In the genomic region with DNA sequence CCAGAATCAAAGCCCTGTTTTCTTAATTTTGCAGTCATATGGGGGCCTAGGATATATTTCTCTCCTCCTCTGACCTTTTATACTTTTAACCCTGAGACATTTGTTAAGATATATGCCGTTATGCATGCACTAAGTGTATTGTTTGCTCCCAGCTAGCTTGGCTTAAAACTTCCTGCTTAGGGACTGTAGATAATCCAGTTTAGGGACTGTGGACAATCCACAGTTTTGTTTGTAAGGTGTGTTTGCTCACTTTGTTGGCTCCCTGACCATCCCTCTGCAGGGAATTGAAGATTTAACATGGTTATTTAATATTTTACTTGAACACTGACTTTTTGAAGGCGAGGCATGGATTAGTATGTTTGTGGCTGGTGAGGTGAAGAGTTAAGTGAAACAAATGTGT, we compare ENCODE assay signal across 32 cellular contexts.
"Had no signal": no experiment of that assay in that cellular context is flagged by ENCODE, and none has a peak within 500 bp of the region (broad histone marks: within the 10 kb centered on the region; RNA-seq: fewer than 3 reads in every experiment).

No MANE protein-coding gene starts in this region.

- H3K4me1 Mint-ChIP-seq: activated B cell treated with CpG ODN at 0.5 μM for 24 hours; activated naive CD4-positive, alpha-beta T cell treated with anti-CD3 and anti-CD28 coated beads, Interleukin-2, amount 10 ng/mL, durations not matched to agents 7 days and 5 days; activated naive CD8-positive, alpha-beta T cell treated with anti-CD3 and anti-CD28 coated beads, Interleukin-2, amount 50 U/mL, for 24 hours had no signal

- H3K9me3 Mint-ChIP-seq: activated B cell treated with CpG ODN at 0.5 μM for 24 hours; activated CD4-positive, alpha-beta memory T cell treated with anti-CD3 and anti-CD28 coated beads for 36 hours; activated naive CD4-positive, alpha-beta T cell treated with anti-CD3 and anti-CD28 coated beads, Interleukin-2, amount 10 ng/mL, durations not matched to agents 7 days and 5 days; activated naive CD8-positive, alpha-beta T cell treated with anti-CD3 and anti-CD28 coated beads, Interleukin-2, amount 50 U/mL, for 24 hours; activated T-cell treated with anti-CD3 and anti-CD28 coated beads, Interleukin-2, amount 50 U/mL, for 4 hours; activated T-helper 1 cell treated with anti-CD3 and anti-CD28 coated beads, Interleukin-12 subunit alpha, Interleukin-12 subunit beta, Interleukin-2, Interleukin-4 antibody, amounts not matched to agents 30 ng/mL and 10 ng/mL and 1 ng/mL, durations not matched to agents 14 hours and 24 hours and 36 hours; brain; T-helper 1 cell treated with Interleukin-12 subunit alpha and Interleukin-12 subunit beta and Interleukin-4 antibody, amounts not matched to agents 30 μg/mL and 1 μg/mL, for 36 hours; T-helper 2 cell treated with Interferon-gamma antibody and Interleukin-4, amounts not matched to agents 5 μg/mL and 100 μg/mL, for 36 hours had no signal

- H3K4me3 ChIP-seq: SJCRH30 had no signal

- H3K27ac Mint-ChIP-seq: activated B cell treated with CpG ODN at 0.5 μM for 24 hours; activated CD4-positive, alpha-beta memory T cell treated with anti-CD3 and anti-CD28 coated beads for 36 hours; activated naive CD4-positive, alpha-beta T cell treated with anti-CD3 and anti-CD28 coated beads, Interleukin-2, amount 10 ng/mL, durations not matched to agents 7 days and 5 days; activated naive CD8-positive, alpha-beta T cell; activated naive CD8-positive, alpha-beta T cell treated with anti-CD3 and anti-CD28 coated beads, Interleukin-2, amount 50 U/mL, for 24 hours; activated T-helper 1 cell treated with anti-CD3 and anti-CD28 coated beads, Interleukin-12 subunit alpha, Interleukin-12 subunit beta, Interleukin-2, Interleukin-4 antibody, amounts not matched to agents 30 ng/mL and 10 ng/mL and 1 ng/mL, durations not matched to agents 14 hours and 24 hours and 36 hours; T-helper 1 cell treated with Interleukin-12 subunit alpha and Interleukin-12 subunit beta and Interleukin-4 antibody, amounts not matched to agents 30 μg/mL and 1 μg/mL, for 36 hours; T-helper 2 cell treated with Interferon-gamma antibody and Interleukin-4, amounts not matched to agents 5 μg/mL and 100 μg/mL, for 36 hours had no signal

- H3K9me3 ChIP-seq: SJCRH30, SK-N-SH had no signal

- DNase-seq: activated B cell treated with CpG ODN at 0.5 μM for 24 hours; activated CD4-positive, alpha-beta memory T cell treated with anti-CD3 and anti-CD28 coated beads for 36 hours; activated CD4-positive, alpha-beta T cell treated with anti-CD3 and anti-CD28 coated beads for 4 hours; activated CD4-positive, alpha-beta T cell treated with anti-CD3 and anti-CD28 coated beads, Interleukin-2, amount 50 U/mL, for 1 hour; activated CD4-positive, CD25-positive, alpha-beta regulatory T cell treated with anti-CD3 and anti-CD28 coated beads, Interleukin-2, amount 50 U/mL, for 72 hours; activated CD8-positive, alpha-beta memory T cell treated with anti-CD3 and anti-CD28 coated beads, Interleukin-2, amount 50 U/mL, for 4 hours; activated naive CD4-positive, alpha-beta T cell treated with anti-CD3 and anti-CD28 coated beads, Interleukin-2, amount 10 ng/mL, durations not matched to agents 7 days and 5 days; activated naive CD8-positive, alpha-beta T cell treated with anti-CD3 and anti-CD28 coated beads, Interleukin-2, amount 50 U/mL, for 24 hours; activated T-cell treated with anti-CD3 and anti-CD28 coated beads for 4 hours; activated T-cell treated with anti-CD3 and anti-CD28 coated beads, Interleukin-2, amount 50 U/mL, for 4 hours; anterior cingulate cortex; caudate nucleus; cerebellar nuclear complex; NCI-H1092 treated with DMSO at 0.1 percent for 48 hours; NCI-H146; NCI-H187; NCI-H2081; NCI-H2171 treated with DMSO at 0.1 percent for 48 hours; NCI-H2227 treated with DMSO at 0.1 percent for 48 hours; NCI-H446; NCI-H510A treated with DMSO at 0.1 percent for 48 hours; NCI-H526 treated with DMSO at 0.1 percent for 48 hours; NCI-H774; SJCRH30; SK-N-SH had no signal

- H3K4me2 ChIP-seq: KMS-11, SK-N-SH had no signal

- H3K9me2 ChIP-seq: SK-N-SH had no signal

- H3K4me3 Mint-ChIP-seq: activated B cell treated with CpG ODN at 0.5 μM for 24 hours; activated CD4-positive, alpha-beta memory T cell treated with anti-CD3 and anti-CD28 coated beads for 36 hours; activated naive CD4-positive, alpha-beta T cell treated with anti-CD3 and anti-CD28 coated beads, Interleukin-2, amount 10 ng/mL, durations not matched to agents 7 days and 5 days; activated naive CD8-positive, alpha-beta T cell; activated naive CD8-positive, alpha-beta T cell treated with anti-CD3 and anti-CD28 coated beads, Interleukin-2, amount 50 U/mL, for 24 hours; activated T-cell treated with anti-CD3 and anti-CD28 coated beads, Interleukin-2, amount 50 U/mL, for 4 hours; activated T-helper 1 cell treated with anti-CD3 and anti-CD28 coated beads, Interleukin-12 subunit alpha, Interleukin-12 subunit beta, Interleukin-2, Interleukin-4 antibody, amounts not matched to agents 30 ng/mL and 10 ng/mL and 1 ng/mL, durations not matched to agents 14 hours and 24 hours and 36 hours; brain; T-helper 1 cell treated with Interleukin-12 subunit alpha and Interleukin-12 subunit beta and Interleukin-4 antibody, amounts not matched to agents 30 μg/mL and 1 μg/mL, for 36 hours; T-helper 2 cell treated with Interferon-gamma antibody and Interleukin-4, amounts not matched to agents 5 μg/mL and 100 μg/mL, for 36 hours had no signal

- H3K4me1 ChIP-seq: SJCRH30 had no signal

- H3K36me3 ChIP-seq: SJCRH30 had no signal

- H3K27ac ChIP-seq: KMS-11, SJCRH30 had no signal

- H3K36me3 Mint-ChIP-seq: activated CD4-positive, alpha-beta memory T cell treated with anti-CD3 and anti-CD28 coated beads for 36 hours; activated naive CD4-positive, alpha-beta T cell treated with anti-CD3 and anti-CD28 coated beads, Interleukin-2, amount 10 ng/mL, durations not matched to agents 7 days and 5 days; activated naive CD8-positive, alpha-beta T cell; brain had no signal

- H3K27me3 Mint-ChIP-seq: activated B cell treated with CpG ODN at 0.5 μM for 24 hours had no signal

- H3K9ac ChIP-seq: KMS-11, SK-N-SH had no signal

- ATAC-seq: activated naive CD8-positive, alpha-beta T cell treated with anti-CD3 and anti-CD28 coated beads, Interleukin-2, amount 50 U/mL, for 24 hours; activated T-cell treated with anti-CD3 and anti-CD28 coated beads, Interleukin-2, amount 50 U/mL, for 4 hours; Panc1 had no signal
